ENCODE assay signal across 20 cellular contexts in genomic region chr6:144295981-144296767, GRCh38. TPM values are rescaled to one million over a fixed set of nuclear protein-coding genes. Genes with fewer than 3 reads are reported as not detected.
DNase-seq lines count a peak whose midpoint lies in the region; ATAC-seq and TF ChIP-seq lines count a peak whose summit lies in the region.
"Had no signal": no experiment of that assay in that cellular context is flagged by ENCODE, and none has a peak within 500 bp of the region (broad histone marks: within the 10 kb centered on the region; RNA-seq: fewer than 3 reads in every experiment).

No MANE protein-coding gene starts in this region.

- TF ChIP-seq CTCF in esophagus muscularis mucosa (IDR thresholded peaks at IDR 0.05) (no peak), neutrophil (IDR thresholded peaks at IDR 0.05) (no peak), tibial nerve (IDR thresholded peaks at IDR 0.05) (no peak), GM10248 (IDR thresholded peaks at IDR 0.05; ENCODE audit: control extremely low read depth, extremely low read depth, low read depth, missing control alignments) (no peak)

- 97% methylated on average over 6 of the region's 7 CpGs for WGBS in esophagus muscularis mucosa
- WGBS in tibial nerve, 2 donors, result 91 to 94% methylated on average over 7 of the region's 7 CpGs

- no peaks in the 10 kb centered on the region for H3K27me3 ChIP-seq in esophagus muscularis mucosa
- H3K27me3 ChIP-seq in neutrophil, result no peaks in the 10 kb centered on the region
- H3K27me3 ChIP-seq in tibial nerve, result no peaks in the 10 kb centered on the region
- H3K27me3 ChIP-seq: neural progenitor cell had no signal

- TF ChIP-seq EP300 in esophagus muscularis mucosa (IDR thresholded peaks at IDR 0.05) (no peak), tibial nerve (IDR thresholded peaks at IDR 0.05) (no peak)

- H3K27ac Mint-ChIP-seq in activated T-cell treated with anti-CD3 and anti-CD28 coated beads, Interleukin-2, amount 50 U/mL, for 72 hours, result peak overlapping the region; percentile 52
- H3K27ac Mint-ChIP-seq: activated naive CD4-positive, alpha-beta T cell treated with anti-CD3 and anti-CD28 coated beads, Interleukin-2, amount 10 ng/mL, durations not matched to agents 7 days and 5 days; neural progenitor cell; stimulated activated memory B cell treated with anti-CD40 and anti-IgM and Interleukin-4, amounts not matched to agents 10 μg/mL and 1 μg/mL and 100 μg/mL, for 72 hours had no signal

- H3K9me3 ChIP-seq in esophagus muscularis mucosa, result no peaks in the 10 kb centered on the region
- no peaks in the 10 kb centered on the region for H3K9me3 ChIP-seq in neutrophil
- no peaks in the 10 kb centered on the region for H3K9me3 ChIP-seq in tibial nerve

- DNase-seq in activated T-cell treated with anti-CD3 and anti-CD28 coated beads, Interleukin-2, amount 50 U/mL, for 72 hours, result no peak
- no peak for DNase-seq in activated T-cell treated with anti-CD3 and anti-CD28 coated beads, Interleukin-2, amount 50 U/mL, for 4 hours
- DNase-seq in esophagus muscularis mucosa (ENCODE audit: extremely low spot score) (no peak), tibial nerve (ENCODE audit: low spot score in 2 of 2) (no peak), GM10248 (ENCODE audit: extremely low spot score) (no peak)
- DNase-seq in effector CD4-positive, alpha-beta T cell, result no peak
- DNase-seq: activated CD4-positive, alpha-beta T cell treated with anti-CD3 and anti-CD28 coated beads, Interleukin-2, amount 50 U/mL, for 48 hours; activated naive CD4-positive, alpha-beta T cell treated with anti-CD3 and anti-CD28 coated beads, Interleukin-2, amount 10 ng/mL, durations not matched to agents 7 days and 5 days; GOT3; hypothalamus; midbrain; NCI-H1436 treated with DMSO at 0.1 percent for 48 hours; NCI-H2171 treated with DMSO at 0.1 percent for 48 hours; SHP77 treated with DMSO at 0.1 percent for 48 hours; trophoblast cell had no signal

- POLR2A ChIA-PET in GM10248 (lab: Yijun Ruan, JAX), result no interaction called here

- ATAC-seq in activated T-cell treated with anti-CD3 and anti-CD28 coated beads, Interleukin-2, amount 50 U/mL, for 72 hours (replicated peaks in 1 of 2), result no peak
- no peak for ATAC-seq in activated T-cell treated with anti-CD3 and anti-CD28 coated beads, Interleukin-2, amount 50 U/mL, for 4 hours
- no peak for ATAC-seq in GM18502 (IDR thresholded peaks at IDR 0.05; ENCODE audit: poor library complexity, unreplicated experiment)
- ATAC-seq: stimulated activated memory B cell treated with anti-CD40 and anti-IgM and Interleukin-4, amounts not matched to agents 10 μg/mL and 1 μg/mL and 100 μg/mL, for 72 hours had no signal

- peaks cover 11% of the 10 kb centered on the region for H3K4me1 Mint-ChIP-seq in activated T-cell treated with anti-CD3 and anti-CD28 coated beads, Interleukin-2, amount 50 U/mL, for 72 hours (ENCODE audit: low read depth)
- H3K4me1 Mint-ChIP-seq in activated T-cell treated with anti-CD3 and anti-CD28 coated beads, Interleukin-2, amount 50 U/mL, for 4 hours (ENCODE audit: low read depth), result peaks cover 12% of the 10 kb centered on the region
- H3K4me1 Mint-ChIP-seq: neural progenitor cell had no signal

- intact Hi-C loops in esophagus muscularis mucosa (cut with DNase I), result no loop called here

- TF ChIP-seq POLR2A in esophagus muscularis mucosa (IDR thresholded peaks at IDR 0.05; ENCODE audit: low read depth) (no peak), tibial nerve (IDR thresholded peaks at IDR 0.05) (no peak)

- no peaks in the 10 kb centered on the region for H3K27me3 Mint-ChIP-seq in activated T-cell treated with anti-CD3 and anti-CD28 coated beads, Interleukin-2, amount 50 U/mL, for 72 hours (ENCODE audit: low read depth)
- H3K27me3 Mint-ChIP-seq in activated T-cell treated with anti-CD3 and anti-CD28 coated beads, Interleukin-2, amount 50 U/mL, for 4 hours (ENCODE audit: low read depth), result no peaks in the 10 kb centered on the region
- H3K27me3 Mint-ChIP-seq: stimulated activated memory B cell treated with anti-CD40 and anti-IgM and Interleukin-4, amounts not matched to agents 10 μg/mL and 1 μg/mL and 100 μg/mL, for 72 hours had no signal

- H3K4me3 ChIP-seq in esophagus muscularis mucosa (no peak overlapping the region), neutrophil (ENCODE audit: low read depth in 1 of 2, low read length in 1 of 2) (no peak overlapping the region), tibial nerve (no peak overlapping the region)
- H3K4me3 ChIP-seq: coronary artery, neural progenitor cell had no signal

- no peak overlapping the region for H3K4me3 Mint-ChIP-seq in activated T-cell treated with anti-CD3 and anti-CD28 coated beads, Interleukin-2, amount 50 U/mL, for 72 hours
- no peak overlapping the region for H3K4me3 Mint-ChIP-seq in activated T-cell treated with anti-CD3 and anti-CD28 coated beads, Interleukin-2, amount 50 U/mL, for 4 hours
- H3K4me3 Mint-ChIP-seq: activated naive CD4-positive, alpha-beta T cell treated with anti-CD3 and anti-CD28 coated beads, Interleukin-2, amount 10 ng/mL, durations not matched to agents 7 days and 5 days; neural progenitor cell; stimulated activated memory B cell treated with anti-CD40 and anti-IgM and Interleukin-4, amounts not matched to agents 10 μg/mL and 1 μg/mL and 100 μg/mL, for 72 hours had no signal

- peaks cover 0 to 5% of the 10 kb centered on the region in 2 donors for H3K9me3 Mint-ChIP-seq in activated T-cell treated with anti-CD3 and anti-CD28 coated beads, Interleukin-2, amount 50 U/mL, for 72 hours
- no peaks in the 10 kb centered on the region for H3K9me3 Mint-ChIP-seq in activated T-cell treated with anti-CD3 and anti-CD28 coated beads, Interleukin-2, amount 50 U/mL, for 4 hours

- H3K27ac ChIP-seq in esophagus muscularis mucosa (replicated peaks in 1 of 4) (peak overlapping the region; percentile 44 to 63 (median 60)), neutrophil (peak overlapping the region; percentile 50), tibial nerve (peak overlapping the region; percentile 6 to 86 (median 58))
- H3K27ac ChIP-seq: neural progenitor cell had no signal

- peaks cover 0 to 2% of the 10 kb centered on the region in 2 donors for H3K36me3 Mint-ChIP-seq in activated T-cell treated with anti-CD3 and anti-CD28 coated beads, Interleukin-2, amount 50 U/mL, for 72 hours (ENCODE audit: insufficient read depth in 2 of 2)
- peaks cover 2% of the 10 kb centered on the region for H3K36me3 Mint-ChIP-seq in activated T-cell treated with anti-CD3 and anti-CD28 coated beads, Interleukin-2, amount 50 U/mL, for 4 hours (ENCODE audit: insufficient read depth)
- H3K36me3 Mint-ChIP-seq: stimulated activated memory B cell treated with anti-CD40 and anti-IgM and Interleukin-4, amounts not matched to agents 10 μg/mL and 1 μg/mL and 100 μg/mL, for 72 hours had no signal

- CTCF ChIA-PET in GM10248 (lab: Yijun Ruan, JAX), result interaction anchor here (2.0 to 2.2 kb wide), 2 partner anchors 10 to 25 kb away, joined by 5 to 9 read pairs; partner anchors contain the start of gene UTRN

- H3K4me1 ChIP-seq in esophagus muscularis mucosa (peaks cover 31 to 44% (median 39%) of the 10 kb centered on the region in 4 donors), neutrophil (ENCODE audit: control insufficient read depth in 1 of 2, insufficient read depth in 1 of 2, low read depth in 1 of 2, low read length in 1 of 2) (peaks cover 0 to 15% of the 10 kb centered on the region in 2 experiments), tibial nerve (peaks cover 0 to 94% (median 29%) of the 10 kb centered on the region in 4 donors)
- H3K4me1 ChIP-seq: neural progenitor cell had no signal

- H3K36me3 ChIP-seq in esophagus muscularis mucosa, result peaks cover 0 to 13% (median 5%) of the 10 kb centered on the region in 4 donors
- H3K36me3 ChIP-seq in neutrophil, result peaks cover 29% of the 10 kb centered on the region
- peaks cover 0 to 13% (median 0%) of the 10 kb centered on the region in 3 donors for H3K36me3 ChIP-seq in tibial nerve
- H3K36me3 ChIP-seq: neural progenitor cell had no signal

RNA-seq across cellular contexts. Expression of gene UTRN, which starts 11.0 kb away (rescaled TPM):
- 10 to 100 TPM; 62.9 to 76.4 TPM for total RNA-seq in activated T-cell treated with anti-CD3 and anti-CD28 coated beads, Interleukin-2, amount 50 U/mL, for 72 hours
- total RNA-seq in activated T-cell treated with anti-CD3 and anti-CD28 coated beads, Interleukin-2, amount 50 U/mL, for 4 hours, result 1 to 10 TPM; 7.7 to 8.7 (median 7.9) TPM
- total RNA-seq in esophagus muscularis mucosa (100 to 1,000 TPM in 3 of 4 donors, 10 to 100 TPM in 1; 98.6 to 112 (median 102) TPM), tibial nerve (100 to 1,000 TPM; 279 to 370 (median 307) TPM)

Comparison
In these comparisons a context has a peak if more than half of its experiments do, and no peak if none do; other contexts are left out.
1. RNA of gene UTRN, which starts 11.0 kb away (total RNA-seq): 279 to 370 TPM in tibial nerve, 98.6 to 112 TPM in esophagus muscularis mucosa and 62.9 to 76.4 TPM in activated T-cell treated with anti-CD3 and anti-CD28 coated beads, Interleukin-2, amount 50 U/mL, for 72 hours; 7.7 to 8.7 TPM in activated T-cell treated with anti-CD3 and anti-CD28 coated beads, Interleukin-2, amount 50 U/mL, for 4 hours; every median in the first group is over 4 times any median in the second.
2. Peak in every context shown above with its lines, with median percentiles within 50 percentile points of each other: H3K27ac ChIP-seq.